In genomic region chr17:3004150-3004801, GRCh38 we compare ENCODE assay signal across 8 cellular contexts. TPM values are rescaled to one million over a fixed set of nuclear protein-coding genes. Genes with fewer than 3 reads are reported as not detected.
A peak's percentile ranks its signal among the peaks of the same experiment; 100 is the strongest.
DNase-seq lines count a peak whose midpoint lies in the region; ATAC-seq and TF ChIP-seq lines count a peak whose summit lies in the region.

No MANE protein-coding gene starts in this region.

- H3K9me3 ChIP-seq in CD8-positive, alpha-beta memory T cell (ENCODE audit: low read length) = no peaks in the 10 kb centered on the region

- H3K4me3 ChIP-seq in CD8-positive, alpha-beta memory T cell (ENCODE audit: low read length) = peak overlapping the region; percentile 53
- no peak overlapping the region for H3K4me3 ChIP-seq in HL-60 (replicated peaks; ENCODE audit: insufficient read depth, low read length)
- peak overlapping the region; percentile 12 for H3K4me3 ChIP-seq in fibroblast of villous mesenchyme (ENCODE audit: low read depth, low read length)

- no peaks in the 10 kb centered on the region for H3K27me3 Mint-ChIP-seq in CD8-positive, alpha-beta memory T cell

- no peaks in the 10 kb centered on the region for H3K27me3 ChIP-seq in CD8-positive, alpha-beta memory T cell (ENCODE audit: insufficient read depth, low read length, poor library complexity, severe bottlenecking)
- H3K27me3 ChIP-seq in HL-60 (ENCODE audit: insufficient read depth, poor library complexity, severe bottlenecking) = no peaks in the 10 kb centered on the region

- peaks cover 9 to 62% (median 11%) of the 10 kb centered on the region in 3 donors for H3K36me3 Mint-ChIP-seq in CD8-positive, alpha-beta memory T cell

- peaks cover 4% of the 10 kb centered on the region for H3K36me3 ChIP-seq in CD8-positive, alpha-beta memory T cell (ENCODE audit: insufficient read depth, low read length)

- H3K27ac Mint-ChIP-seq in CD8-positive, alpha-beta memory T cell = peak overlapping the region in 1 of 8 donors; percentile 64

- H3K4me1 Mint-ChIP-seq in CD8-positive, alpha-beta memory T cell = peaks cover 6 to 29% (median 6%) of the 10 kb centered on the region in 3 donors

- POLR2A ChIA-PET in CD8-positive, alpha-beta memory T cell (lab: Charles Lee) = interaction anchor here (0.5 to 0.7 kb wide), 2 partner anchors 189 to 776 kb away, joined by 3 read pairs; no protein-coding TSS in a partner anchor

- TF ChIP-seq CTCF in HL-60 (IDR thresholded peaks at IDR 0.05; ENCODE audit: insufficient read depth, low read length) = no peak
- no peak for TF ChIP-seq CTCF in fibroblast of villous mesenchyme (IDR thresholded peaks at IDR 0.05; ENCODE audit: insufficient read depth, low read depth, low read length)
- no peak for TF ChIP-seq CTCF in omental fat pad (IDR thresholded peaks at IDR 0.05)

- H3K4me1 ChIP-seq in CD8-positive, alpha-beta memory T cell (ENCODE audit: insufficient read depth, low read length) = peaks cover 19% of the 10 kb centered on the region

- CTCF ChIA-PET in CD8-positive, alpha-beta memory T cell (lab: Charles Lee) = interaction anchor here (1.4 kb wide), 1 partner anchor 155 kb away, joined by 4 read pairs; no protein-coding TSS in a partner anchor

- no peak overlapping the region for H3K27ac ChIP-seq in CD8-positive, alpha-beta memory T cell (ENCODE audit: low read depth, low read length)
- peak overlapping the region; percentile 36 for H3K27ac ChIP-seq in HL-60 (replicated peaks)

- peak overlapping the region in 2 of 7 donors; percentile 45 to 57 for H3K4me3 Mint-ChIP-seq in CD8-positive, alpha-beta memory T cell

- peak in 4 of 5 donors; percentile 14 to 73 (median 54) for DNase-seq in CD8-positive, alpha-beta memory T cell
- DNase-seq in HL-60 (ENCODE audit: low read depth in 1 of 2, low spot score in 1 of 2) (peak; percentile 66 to 85), NOMO-1 (lab: John Stamatoyannopoulos, UW; ENCODE audit: unreplicated experiment in 2 of 2) (peak; percentile 14 to 42), fibroblast of villous mesenchyme (ENCODE audit: low read depth) (peak; percentile 97), omental fat pad (ENCODE audit: low spot score) (peak; percentile 100), superior temporal gyrus (ENCODE audit: extremely low spot score) (peak; percentile 99)
- peak; percentile 32 for DNase-seq in activated effector memory CD4-positive, alpha-beta T cell treated with Interleukin-2 at 50 U/mL for 16 hours

- ATAC-seq in omental fat pad (ENCODE audit: low FRiP score) (peak; percentile 96), HG03039 (IDR thresholded peaks at IDR 0.05; ENCODE audit: unreplicated experiment) (no peak)

- H3K9me3 Mint-ChIP-seq in CD8-positive, alpha-beta memory T cell = no peaks in the 10 kb centered on the region

RNA-seq across cellular contexts. Expression of gene OR1D5, which starts 59.1 kb away (rescaled TPM):
- total RNA-seq in CD8-positive, alpha-beta memory T cell = not detected
- polyA plus RNA-seq in CD8-positive, alpha-beta memory T cell = 0.32 TPM
- total RNA-seq in fibroblast of villous mesenchyme (not detected in 2 replicates), omental fat pad (not detected)

Comparison
In these comparisons a context has a peak if more than half of its experiments do, and no peak if none do; other contexts are left out.
1. DNase-seq: peak in every context shown above with its lines; median percentile 100 in omental fat pad; 99 in superior temporal gyrus; 97 in fibroblast of villous mesenchyme; 76 in HL-60; 54 in CD8-positive, alpha-beta memory T cell; 32 in activated effector memory CD4-positive, alpha-beta T cell treated with Interleukin-2 at 50 U/mL for 16 hours; 28 in NOMO-1.